ENCODE assay signal across 11 cellular contexts in genomic region chr20:31670371-31671228, GRCh38. TPM values are rescaled to one million over a fixed set of nuclear protein-coding genes. Genes with fewer than 3 reads are reported as not detected.
DNase-seq lines count a peak whose midpoint lies in the region; ATAC-seq and TF ChIP-seq lines count a peak whose summit lies in the region.
"Had no signal": no experiment of that assay in that cellular context is flagged by ENCODE, and none has a peak within 500 bp of the region (broad histone marks: within the 10 kb centered on the region; RNA-seq: fewer than 3 reads in every experiment).

No MANE protein-coding gene starts in this region.

- H3K9me3 ChIP-seq in thymus (ENCODE audit: control insufficient read depth): no peaks in the 10 kb centered on the region

- H3K36me3 ChIP-seq in thymus (ENCODE audit: control insufficient read depth, insufficient read depth): peaks cover 42% of the 10 kb centered on the region

- TF ChIP-seq POLR2A in lower leg skin (IDR thresholded peaks at IDR 0.05): no peak

- H3K4me1 ChIP-seq in thymus (ENCODE audit: control insufficient read depth, insufficient read depth, low read length): peaks cover 27% of the 10 kb centered on the region

- H3K4me1 Mint-ChIP-seq in brain: peaks cover 45% of the 10 kb centered on the region

- intact Hi-C loops in lower leg skin (cut with DNase I; ENCODE audit: low total_unique reads): no loop called here

- 30 to 41% methylated on average over 10 of the region's 10 CpGs for WGBS in lower leg skin, 2 donors
- 92% methylated on average over 10 of the region's 10 CpGs for WGBS in thymus

- no peak overlapping the region for H3K4me3 ChIP-seq in lower leg skin (ENCODE audit: low read depth, poor library complexity, severe bottlenecking)
- no peak overlapping the region for H3K4me3 ChIP-seq in thymus (ENCODE audit: low read length)
- H3K4me3 ChIP-seq: PC-9 had no signal

- peaks cover 22% of the 10 kb centered on the region for H3K36me3 Mint-ChIP-seq in brain

- TF ChIP-seq CTCF in brain (conservative IDR thresholded peaks at IDR 0.05): no peak
- TF ChIP-seq CTCF in lower leg skin (IDR thresholded peaks at IDR 0.05): no peak

- H3K27ac ChIP-seq in thymus (ENCODE audit: low read depth): peak overlapping the region; percentile 47

- H3K27me3 Mint-ChIP-seq in brain: no peaks in the 10 kb centered on the region

- H3K27me3 ChIP-seq in thymus (ENCODE audit: control insufficient read depth, insufficient read depth): no peaks in the 10 kb centered on the region

- peak overlapping the region in 4 of 5 experiments; percentile 67 to 95 (median 86) for H3K27ac Mint-ChIP-seq in brain

- ATAC-seq in HG02973 (IDR thresholded peaks at IDR 0.05; ENCODE audit: unreplicated experiment): no peak

- H3K9me3 Mint-ChIP-seq in brain: no peaks in the 10 kb centered on the region

- peak; percentile 1 for DNase-seq in NCI-H1092 treated with DMSO at 0.1 percent for 48 hours (lab: John Stamatoyannopoulos, UW)
- DNase-seq in NCI-H1092 (lab: John Stamatoyannopoulos, UW): no peak
- peak; percentile 85 to 94 for DNase-seq in lower leg skin (ENCODE audit: low spot score in 2 of 2)
- no peak for DNase-seq in NCI-H2029 (lab: John Stamatoyannopoulos, UW)
- DNase-seq in stimulated activated naive CD4-positive, alpha-beta T cell (lab: John Stamatoyannopoulos, UW): no peak
- DNase-seq: H7 had no signal

- H3K4me3 Mint-ChIP-seq in brain: peak overlapping the region in 1 of 5 experiments; percentile 56

RNA-seq across cellular contexts. Expression of gene COX4I2, which starts 32.9 kb away (rescaled TPM):
- 6.3 TPM for polyA plus RNA-seq in brain (ENCODE audit: insufficient read depth, low read depth, low replicate concordance)
- 10 to 100 TPM in 1 of 4 donors, 1 to 10 TPM in 2, under 1 TPM in 1; 0.67 to 19.0 (median 3.3) TPM for total RNA-seq in lower leg skin
- 5.4 TPM for polyA plus RNA-seq in thymus
- total RNA-seq: epithelial cell of proximal tubule, PC-9 had no signal

RNA-seq across cellular contexts. Expression of gene BCL2L1, which starts 52.1 kb away (rescaled TPM):
- 184 TPM for polyA plus RNA-seq in brain (ENCODE audit: insufficient read depth, low read depth, low replicate concordance)
- 100 to 1,000 TPM; 115 to 152 (median 125) TPM for total RNA-seq in lower leg skin
- 58.3 TPM for polyA plus RNA-seq in thymus

Comparison
In these comparisons a context has a peak if more than half of its experiments do, and no peak if none do; other contexts are left out.
1. DNase-seq: peak in NCI-H1092 treated with DMSO at 0.1 percent for 48 hours (single experiment) and lower leg skin (2 of 2); none in NCI-H1092 (single experiment), NCI-H2029 (single experiment) and stimulated activated naive CD4-positive, alpha-beta T cell (0 of 6).